In genomic region chr18:12165038-12165768, GRCh38 we compare ENCODE assay signal across 9 cellular contexts.
"Had no signal": no experiment of that assay in that cellular context is flagged by ENCODE, and none has a peak within 500 bp of the region (broad histone marks: within the 10 kb centered on the region; RNA-seq: fewer than 3 reads in every experiment).

No MANE protein-coding gene starts in this region.

- H3K9me3 ChIP-seq: HAP-1 had no signal

- DNase-seq: GM23248, GOT3, H7, H9, HCEC 1CT, HFFc6 had no signal

- H3K36me3 ChIP-seq: HAP-1 had no signal

- H3K27ac Mint-ChIP-seq: GM23338, H9, HFFc6 had no signal

- H3K4me3 Mint-ChIP-seq: GM23338, H9, HFFc6 had no signal

- ATAC-seq: GM23338, HCT116 had no signal

- H3K4me3 ChIP-seq: GM23248, GM23338, HAP-1 had no signal

- H3K4me1 ChIP-seq: HAP-1 had no signal

- H3K27ac ChIP-seq: GM23248 had no signal
